1 cellular context compared by ENCODE assay signal in genomic region chr5:103444333-103445038, GRCh38.
TF ChIP-seq lines count a peak whose summit lies in the region.

No MANE protein-coding gene starts in this region.

TF ChIP-seq in IMR-90, 13 proteins besides CTCF, POLR2A, EP300 and RAD21 (continued from another document):
- no peak for TF ChIP-seq USF2 (IDR thresholded peaks at IDR 0.05; ENCODE audit: low read depth, low read length)
